Comparison of ENCODE assay signal across 1 cellular context in genomic region chr17:76145231-76146052, GRCh38.
A peak's percentile ranks its signal among the peaks of the same experiment; 100 is the strongest.
TF ChIP-seq lines count a peak whose summit lies in the region.

No MANE protein-coding gene starts in this region.

TF ChIP-seq in GM12878, 131 proteins besides CTCF, POLR2A, EP300 and RAD21:
- TF ChIP-seq TCF3 (IDR thresholded peaks at IDR 0.05; ENCODE audit: borderline replicate concordance, insufficient read depth, low read depth, low read length) (0 out of 2 replicates have a peak, but pooled peaks have one; percentile 64), ZSCAN29 (IDR thresholded peaks at IDR 0.05) (no peak), MEF2A (IDR thresholded peaks at IDR 0.05; ENCODE audit: insufficient read depth, low read depth, low read length) (0 out of 2 replicates have a peak, but pooled peaks have one; percentile 18), ETV6 (conservative IDR thresholded peaks at IDR 0.05 in 1 of 2, IDR thresholded peaks at IDR 0.05 in 1 of 2; ENCODE audit: borderline replicate concordance in 1 of 2, low read depth in 1 of 2) (peak in 1 of 2 experiments; percentile 72; a peak in 2 of 4 replicates), SUPT20H (IDR thresholded peaks at IDR 0.05; ENCODE audit: borderline replicate concordance, control insufficient read depth, low read depth, low read length) (no peak), SPI1 (IDR thresholded peaks at IDR 0.05; ENCODE audit: borderline replicate concordance, insufficient read depth, low read depth, low read length) (peak; percentile 62)
